ENCODE assay signal across 8 cellular contexts in genomic region chr3:58463181-58463941, GRCh38. TPM values are rescaled to one million over a fixed set of nuclear protein-coding genes. Genes with fewer than 3 reads are reported as not detected.
DNase-seq lines count a peak whose midpoint lies in the region; ATAC-seq and TF ChIP-seq lines count a peak whose summit lies in the region.

No MANE protein-coding gene starts in this region.

- peak; percentile 88 for TF ChIP-seq CTCF in SU-DHL-6 (IDR thresholded peaks at IDR 0.05; ENCODE audit: insufficient read depth, low read length, poor library complexity, severe bottlenecking)
- peak; percentile 85 for TF ChIP-seq CTCF in cardiac muscle cell (IDR thresholded peaks at IDR 0.05; ENCODE audit: low read depth, low read length)
- peak; percentile 23 to 73 (median 60) for TF ChIP-seq CTCF in prostate gland (IDR thresholded peaks at IDR 0.05)
- TF ChIP-seq CTCF in vagina (IDR thresholded peaks at IDR 0.05), result peak; percentile 41 to 69 (median 56)

- no peaks in the 10 kb centered on the region for H3K9me2 ChIP-seq in SU-DHL-6 (replicated peaks; ENCODE audit: insufficient read depth, low read length)

- peak; percentile 83 for ATAC-seq in GM21717 (IDR thresholded peaks at IDR 0.05; ENCODE audit: unreplicated experiment)

- 14% methylated on average over 18 of the region's 18 CpGs for WGBS in prostate gland

- no peak overlapping the region for H3K27ac ChIP-seq in SU-DHL-6 (ENCODE audit: low read depth, low read length)
- no peak overlapping the region for H3K27ac ChIP-seq in cardiac muscle cell
- no peak overlapping the region for H3K27ac ChIP-seq in prostate gland
- peak overlapping the region; percentile 2 for H3K27ac ChIP-seq in vagina

- intact Hi-C loops in prostate gland (cut with DNase I), result no loop called here
- intact Hi-C loops in vagina (cut with DNase I), result no loop called here

- H3K4me3 Mint-ChIP-seq in activated naive CD8-positive, alpha-beta T cell treated with anti-CD3 and anti-CD28 coated beads for 36 hours, result peak overlapping the region; percentile 15

- no peak overlapping the region for H3K27ac Mint-ChIP-seq in activated naive CD8-positive, alpha-beta T cell treated with anti-CD3 and anti-CD28 coated beads for 36 hours

- H3K4me2 ChIP-seq in SU-DHL-6 (ENCODE audit: low read depth, low read length, poor library complexity, severe bottlenecking), result no peak overlapping the region

- H3K9ac ChIP-seq in SU-DHL-6 (ENCODE audit: low read length), result no peak overlapping the region

- H3K36me3 Mint-ChIP-seq in activated naive CD8-positive, alpha-beta T cell treated with anti-CD3 and anti-CD28 coated beads for 36 hours, result no peaks in the 10 kb centered on the region

- H3K4me1 Mint-ChIP-seq in activated naive CD8-positive, alpha-beta T cell treated with anti-CD3 and anti-CD28 coated beads for 36 hours, result peaks cover 8% of the 10 kb centered on the region

- no peak for TF ChIP-seq POLR2A in prostate gland (IDR thresholded peaks at IDR 0.05)
- TF ChIP-seq POLR2A in vagina (IDR thresholded peaks at IDR 0.05), result no peak

- no peak overlapping the region for H3K4me3 ChIP-seq in SU-DHL-6 (ENCODE audit: insufficient read depth, low read length, poor library complexity, severe bottlenecking)
- H3K4me3 ChIP-seq in cardiac muscle cell, result no peak overlapping the region
- no peak overlapping the region for H3K4me3 ChIP-seq in prostate gland
- H3K4me3 ChIP-seq in vagina, result peak overlapping the region; percentile 28 to 33

- H3K9me3 Mint-ChIP-seq in activated naive CD8-positive, alpha-beta T cell treated with anti-CD3 and anti-CD28 coated beads for 36 hours, result no peaks in the 10 kb centered on the region

- H3K27me3 Mint-ChIP-seq in activated naive CD8-positive, alpha-beta T cell treated with anti-CD3 and anti-CD28 coated beads for 36 hours, result peaks cover 7% of the 10 kb centered on the region

- H3K27me3 ChIP-seq in SU-DHL-6 (ENCODE audit: low read length) (no peaks in the 10 kb centered on the region), cardiac muscle cell (no peaks in the 10 kb centered on the region), prostate gland (replicated peaks; ENCODE audit: insufficient read depth) (no peaks in the 10 kb centered on the region), vagina (no peaks in the 10 kb centered on the region)

- H2AFZ ChIP-seq in SU-DHL-6 (ENCODE audit: low read depth, low read length, severe bottlenecking), result no peak overlapping the region

- no peaks in the 10 kb centered on the region for H3K79me2 ChIP-seq in SU-DHL-6 (ENCODE audit: insufficient read depth, low read length)

- peak; percentile 29 for DNase-seq in DMS53 treated with DMSO at 0.1 percent for 48 hours (lab: John Stamatoyannopoulos, UW; ENCODE audit: unreplicated experiment)
- peak; percentile 76 to 79 for DNase-seq in Kasumi-1 (lab: John Stamatoyannopoulos, UW)
- peak; percentile 76 for DNase-seq in activated naive CD8-positive, alpha-beta T cell treated with anti-CD3 and anti-CD28 coated beads for 36 hours
- DNase-seq in cardiac muscle cell (ENCODE audit: low read depth in 1 of 2, low spot score in 1 of 2), result peak; percentile 74 to 85
- peak; percentile 63 for DNase-seq in prostate gland (ENCODE audit: low spot score)
- DNase-seq in vagina (ENCODE audit: extremely low spot score in 2 of 2), result no peak

- H3K4me1 ChIP-seq in cardiac muscle cell (ENCODE audit: low read depth) (no peaks in the 10 kb centered on the region), prostate gland (replicated peaks) (peaks cover 5% of the 10 kb centered on the region), vagina (peaks cover 15% of the 10 kb centered on the region)

- H3K9me3 ChIP-seq in SU-DHL-6 (ENCODE audit: insufficient read depth, low read length) (no peaks in the 10 kb centered on the region), cardiac muscle cell (ENCODE audit: low read depth) (no peaks in the 10 kb centered on the region), prostate gland (no peaks in the 10 kb centered on the region), vagina (no peaks in the 10 kb centered on the region)

- H3K36me3 ChIP-seq in SU-DHL-6 (ENCODE audit: low read length) (no peaks in the 10 kb centered on the region), cardiac muscle cell (no peaks in the 10 kb centered on the region), prostate gland (no peaks in the 10 kb centered on the region), vagina (no peaks in the 10 kb centered on the region)

- H3F3A ChIP-seq in SU-DHL-6 (ENCODE audit: insufficient read depth), result no peaks in the 10 kb centered on the region

- no peaks in the 10 kb centered on the region for H4K20me1 ChIP-seq in SU-DHL-6 (ENCODE audit: low read depth, low read length)

RNA-seq across cellular contexts. Expression of gene KCTD6, which starts 28.5 kb away (rescaled TPM):
- total RNA-seq in activated naive CD8-positive, alpha-beta T cell treated with anti-CD3 and anti-CD28 coated beads for 36 hours, result 1 to 10 TPM; 4.8 to 5.3 TPM
- total RNA-seq in cardiac muscle cell (15.7 and 17.6 TPM in 2 replicates), prostate gland (10 to 100 TPM in 1 of 2 donors, 1 to 10 TPM in 1; 7.2 to 14.9 TPM), vagina (19.6 TPM)
- polyA plus RNA-seq in cardiac muscle cell, result 31.0 and 32.1 TPM in 2 replicates

RNA-seq across cellular contexts. Expression of gene PDHB, which starts 29.7 kb away (rescaled TPM):
- total RNA-seq in activated naive CD8-positive, alpha-beta T cell treated with anti-CD3 and anti-CD28 coated beads for 36 hours, result 10 to 100 TPM; 64.6 to 65.3 TPM
- 260 and 584 TPM in 2 replicates for total RNA-seq in cardiac muscle cell
- 247 and 266 TPM in 2 replicates for polyA plus RNA-seq in cardiac muscle cell
- 100 to 1,000 TPM in 1 of 2 donors, 10 to 100 TPM in 1; 69.6 to 129 TPM for total RNA-seq in prostate gland
- 76.1 TPM for total RNA-seq in vagina

Comparison
In these comparisons a context has a peak if more than half of its experiments do, and no peak if none do; other contexts are left out.
1. DNase-seq: peak in DMS53 treated with DMSO at 0.1 percent for 48 hours (single experiment), Kasumi-1 (2 of 2), activated naive CD8-positive, alpha-beta T cell treated with anti-CD3 and anti-CD28 coated beads for 36 hours (single experiment), cardiac muscle cell (2 of 2) and prostate gland (single experiment); none in vagina (0 of 2).
2. H3K4me3 ChIP-seq: peak in vagina (2 of 2); none in SU-DHL-6 (single experiment), cardiac muscle cell (single experiment) and prostate gland (0 of 2).
3. Peak in every context shown above with its lines, with median percentiles within 50 percentile points of each other: CTCF ChIP-seq.